In the genomic region with DNA sequence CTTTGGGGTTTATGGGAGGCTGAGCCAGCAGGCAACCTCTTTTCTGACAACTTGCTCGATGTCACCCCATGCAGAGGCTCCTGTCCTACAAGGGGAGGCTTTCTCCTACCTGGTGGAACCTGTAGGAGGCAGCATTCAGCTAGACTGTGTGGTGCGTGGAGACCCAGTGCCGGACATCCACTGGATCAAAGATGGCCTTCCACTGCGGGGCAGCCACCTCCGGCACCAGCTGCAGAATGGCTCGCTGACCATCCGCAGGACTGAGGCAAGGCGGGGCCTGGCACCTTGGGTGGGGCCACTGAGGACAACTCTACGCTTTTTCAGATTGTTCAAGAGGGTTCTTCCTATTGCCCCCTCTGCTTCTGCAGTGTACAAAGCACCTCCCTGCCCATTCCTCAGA, we compare ENCODE assay signal across 24 cellular contexts. TPM values are rescaled to one million over a fixed set of nuclear protein-coding genes. Genes with fewer than 3 reads are reported as not detected.
DNase-seq lines count a peak whose midpoint lies in the region; ATAC-seq and TF ChIP-seq lines count a peak whose summit lies in the region.
"Had no signal": no experiment of that assay in that cellular context is flagged by ENCODE, and none has a peak within 500 bp of the region (broad histone marks: within the 10 kb centered on the region; RNA-seq: fewer than 3 reads in every experiment).

No MANE protein-coding gene starts in this region.

- no peak overlapping the region for H3T11ph ChIP-seq in H9 (ENCODE audit: low read length)

- H3F3A ChIP-seq in PC-3 (ENCODE audit: low read length, unreplicated experiment) = no peaks in the 10 kb centered on the region

- no peak overlapping the region for H3K14ac ChIP-seq in H9 (ENCODE audit: insufficient read depth, low read length)

- intact Hi-C loops in A673 (cut with micrococcal nuclease; ENCODE audit: unreplicated experiment) = no loop called here
- intact Hi-C loops in PC-3 (cut with micrococcal nuclease) = no loop called here

- H3K9me2 ChIP-seq in PC-3 (replicated peaks; ENCODE audit: low read length) = no peaks in the 10 kb centered on the region

- H3K9me3 ChIP-seq in A673 (ENCODE audit: low read depth, low read length, poor library complexity, severe bottlenecking) (no peaks in the 10 kb centered on the region), H9 (ENCODE audit: control insufficient read depth, low read depth, low read length) (no peaks in the 10 kb centered on the region), PC-3 (ENCODE audit: low read length) (no peaks in the 10 kb centered on the region)

- H3K4me1 ChIP-seq in A673 (ENCODE audit: insufficient read depth, low read length, poor library complexity, severe bottlenecking) (no peaks in the 10 kb centered on the region), H9 (ENCODE audit: insufficient read depth, low read length) (no peaks in the 10 kb centered on the region), PC-3 (ENCODE audit: insufficient read depth, low read length) (peaks cover 10% of the 10 kb centered on the region; the same call in 1 of the 2 replicates)

- H3K27me3 Mint-ChIP-seq in H9 (ENCODE audit: low read depth) (no peaks in the 10 kb centered on the region; the same call in 1 of the 2 replicates), endothelial cell (ENCODE audit: unreplicated experiment) (peaks cover 4% of the 10 kb centered on the region)

- H3K79me2 ChIP-seq in H9 (ENCODE audit: insufficient read depth, low read length) (no peaks in the 10 kb centered on the region), PC-3 (ENCODE audit: low read length) (no peaks in the 10 kb centered on the region)

- H4K8ac ChIP-seq in H9 (replicated peaks; ENCODE audit: insufficient read length, low read depth, low read length) = no peak overlapping the region

- peaks cover 16% of the 10 kb centered on the region for H3K27me3 ChIP-seq in A673 (replicated peaks; ENCODE audit: insufficient read depth, low read depth, low read length, poor library complexity)
- H3K27me3 ChIP-seq in H9 (ENCODE audit: insufficient read depth, low read length) = no peaks in the 10 kb centered on the region
- H3K27me3 ChIP-seq in PC-3 (ENCODE audit: low read length) = no peaks in the 10 kb centered on the region

- H4K5ac ChIP-seq in H9 (ENCODE audit: insufficient read length, low read depth, low read length) = no peak overlapping the region

- H2BK120ac ChIP-seq in H9 (ENCODE audit: low read depth, low read length, poor library complexity, severe bottlenecking) = no peak overlapping the region

- TF ChIP-seq CTCF in A673 (conservative IDR thresholded peaks at IDR 0.05; ENCODE audit: low read depth, low read length) (0 out of 2 replicates have a peak, but pooled peaks have one; percentile 19), H9 (conservative IDR thresholded peaks at IDR 0.05) (peak; percentile 43; the same call in 2 of the 3 replicates), PC-3 (conservative IDR thresholded peaks at IDR 0.05; ENCODE audit: low read depth, low read length) (0 out of 2 replicates have a peak, but pooled peaks have one; percentile 9), endothelial cell (IDR thresholded peaks at IDR 0.05; ENCODE audit: unreplicated experiment) (no peak)

- H3K4ac ChIP-seq in H9 (ENCODE audit: low read depth, low read length) = no peak overlapping the region

- no peak overlapping the region for H2BK5ac ChIP-seq in H9 (ENCODE audit: insufficient read length, low read length)

- H3K36me3 ChIP-seq in A673 (ENCODE audit: insufficient read depth, low read length, poor library complexity, severe bottlenecking) (no peaks in the 10 kb centered on the region), PC-3 (ENCODE audit: low read depth, low read length) (no peaks in the 10 kb centered on the region)

- BruUV-seq in A673 (replicated peaks; lab: Mats Ljungman, UMichigan) (no TSS peak), PC-3 (replicated peaks; lab: Mats Ljungman, UMichigan) (no TSS peak)

- DNase-seq in A673 (ENCODE audit: low spot score) (no peak), H9 (no peak), PC-3 (no peak), endothelial cell (ENCODE audit: low spot score) (no peak), occipital lobe (lab: John Stamatoyannopoulos, UW) (no peak), DMS153 treated with DMSO at 0.1 percent for 48 hours (lab: John Stamatoyannopoulos, UW; ENCODE audit: unreplicated experiment) (no peak)
- DNase-seq: CD8-positive, alpha-beta memory T cell; DMS53; EL; GF-D8; NCI-H1105; NCI-H2081; NCI-H2171; NCI-H345; NCI-H524; NCI-H82; OCI-M1; Right ventricle myocardium superior had no signal

- no peaks in the 10 kb centered on the region for H3K79me1 ChIP-seq in H9 (ENCODE audit: insufficient read depth, low read depth, low read length, poor library complexity, severe bottlenecking)

- H3K4me2 ChIP-seq in H9 (ENCODE audit: insufficient read depth, insufficient read length, low read length) = no peak overlapping the region
- no peak overlapping the region for H3K4me2 ChIP-seq in PC-3 (ENCODE audit: low read length)
- H3K4me2 ChIP-seq: KMS-11 had no signal

- H2BK15ac ChIP-seq in H9 (ENCODE audit: low read depth, low read length) = no peak overlapping the region

- no peak overlapping the region for H3K18ac ChIP-seq in H9 (ENCODE audit: insufficient read length, low read depth, low read length)

- H3K36me3 Mint-ChIP-seq in H9 (ENCODE audit: insufficient read depth in 1 of 3, low read depth in 3 of 3) = peaks cover 0 to 11% (median 0%) of the 10 kb centered on the region in 3 experiments; a peak in 3 of 7 replicates
- H3K36me3 Mint-ChIP-seq in endothelial cell (ENCODE audit: low read depth, unreplicated experiment) = peaks cover 14% of the 10 kb centered on the region
- H3K36me3 Mint-ChIP-seq: CD8-positive, alpha-beta memory T cell had no signal

- H2AFZ ChIP-seq in H9 (ENCODE audit: low read length) (no peak overlapping the region), PC-3 (ENCODE audit: low read length) (no peak overlapping the region)

- no peak overlapping the region for H3K23ac ChIP-seq in H9 (ENCODE audit: insufficient read length, low read depth, low read length)

- H3K9me3 Mint-ChIP-seq in H9 (no peaks in the 10 kb centered on the region; a peak in 1 of 5 replicates), endothelial cell (ENCODE audit: unreplicated experiment) (no peaks in the 10 kb centered on the region)
- H3K9me3 Mint-ChIP-seq: CD8-positive, alpha-beta memory T cell; T-helper 1 cell treated with Interleukin-12 subunit alpha and Interleukin-12 subunit beta and Interleukin-4 antibody, amounts not matched to agents 30 μg/mL and 1 μg/mL, for 36 hours had no signal

- H3K27ac Mint-ChIP-seq in H9 = no peak overlapping the region
- H3K27ac Mint-ChIP-seq in endothelial cell (ENCODE audit: unreplicated experiment) = no peak overlapping the region
- H3K27ac Mint-ChIP-seq: T-helper 1 cell treated with Interleukin-12 subunit alpha and Interleukin-12 subunit beta and Interleukin-4 antibody, amounts not matched to agents 30 μg/mL and 1 μg/mL, for 36 hours had no signal

- H3K4me1 Mint-ChIP-seq in H9 (no peaks in the 10 kb centered on the region), endothelial cell (ENCODE audit: unreplicated experiment) (no peaks in the 10 kb centered on the region)
- H3K4me1 Mint-ChIP-seq: CD8-positive, alpha-beta memory T cell had no signal

- H2AK5ac ChIP-seq in H9 (ENCODE audit: insufficient read length, low read length) = no peak overlapping the region

- H4K91ac ChIP-seq in H9 (ENCODE audit: insufficient read length, low read depth, low read length) = no peak overlapping the region

- CTCF ChIA-PET in A673 (lab: Charles Lee) (no interaction called here), PC-3 (lab: Charles Lee) (no interaction called here)

- H3K9ac ChIP-seq in H9 (ENCODE audit: extremely low read depth, insufficient read length, low read length) (no peak overlapping the region), PC-3 (ENCODE audit: low read length) (no peak overlapping the region)
- H3K9ac ChIP-seq: KMS-11 had no signal

- WGBS in H9 (ENCODE audit: extremely low coverage, insufficient read length, low lambda C conversion rate) = no CpG with 5 or more reads among the region's 9 CpGs

- H2BK20ac ChIP-seq in H9 (ENCODE audit: low read depth, low read length, poor library complexity, severe bottlenecking) = no peak overlapping the region

- POLR2A ChIA-PET in A673 (lab: Charles Lee; ENCODE audit: low non-redundant PET) (no interaction called here), PC-3 (lab: Charles Lee; ENCODE audit: unreplicated experiment) (no interaction called here)

- no peak overlapping the region for H3K56ac ChIP-seq in H9 (ENCODE audit: insufficient read length, low read depth, low read length)

- H3K27ac ChIP-seq in A673 (ENCODE audit: low read depth, low read length, poor library complexity, severe bottlenecking) (no peak overlapping the region), H9 (ENCODE audit: insufficient read length, low read depth, low read length) (no peak overlapping the region), PC-3 (ENCODE audit: low read length) (no peak overlapping the region)
- H3K27ac ChIP-seq: C4-2B, KMS-11 had no signal

- ATAC-seq in PC-3 = no peak
- no peak for ATAC-seq in GM21529 (IDR thresholded peaks at IDR 0.05; ENCODE audit: unreplicated experiment)

- H3K23me2 ChIP-seq in H9 (ENCODE audit: insufficient read length, low read depth, low read length, poor library complexity, severe bottlenecking) = no peaks in the 10 kb centered on the region

- H2BK12ac ChIP-seq in H9 (ENCODE audit: insufficient read length, low read depth, low read length) = no peak overlapping the region

- H4K20me1 ChIP-seq in H9 (ENCODE audit: control insufficient read depth, insufficient read depth, insufficient read length) (no peaks in the 10 kb centered on the region), PC-3 (ENCODE audit: low read length) (no peaks in the 10 kb centered on the region)

- H3K4me3 Mint-ChIP-seq in H9 (no peak overlapping the region), endothelial cell (ENCODE audit: unreplicated experiment) (peak overlapping the region; percentile 7)
- H3K4me3 Mint-ChIP-seq: CD8-positive, alpha-beta memory T cell; T-helper 1 cell treated with Interleukin-12 subunit alpha and Interleukin-12 subunit beta and Interleukin-4 antibody, amounts not matched to agents 30 μg/mL and 1 μg/mL, for 36 hours had no signal

- H3K4me3 ChIP-seq in A673 (ENCODE audit: low read depth, low read length, poor library complexity, severe bottlenecking) = no peak overlapping the region
- H3K4me3 ChIP-seq in PC-3 (ENCODE audit: low read length) = no peak overlapping the region
- H3K4me3 ChIP-seq: GM12878 had no signal

RNA-seq across cellular contexts. Expression of a gene that starts 36.1 kb away (rescaled TPM):
- total RNA-seq in A673 (2021) = 5.8 and 14.4 TPM in 2 replicates
- 118 and 122 TPM in 2 replicates for total RNA-seq in H9 (2021)
- total RNA-seq in PC-3 (2014; rRNA removed) = 74.1 and 83.0 TPM in 2 replicates
- 3.1 TPM for total RNA-seq in endothelial cell (ENCODE audit: unreplicated experiment)
- 9.8 TPM for total RNA-seq in occipital lobe
- total RNA-seq: A172 had no signal
